In genomic region chr4:143399113-143399949, GRCh38 we compare ENCODE assay signal across 8 cellular contexts.
DNase-seq lines count a peak whose midpoint lies in the region; ATAC-seq, FAIRE-seq and TF ChIP-seq lines count a peak whose summit lies in the region.

No MANE protein-coding gene starts in this region.

- no peaks in the 10 kb centered on the region for H3K27me3 Mint-ChIP-seq in Calu3 (ENCODE audit: unreplicated experiment)
- H3K27me3 Mint-ChIP-seq in endothelial cell (ENCODE audit: unreplicated experiment), result peaks cover 3% of the 10 kb centered on the region

- H3K9me3 Mint-ChIP-seq in Calu3 (ENCODE audit: low read depth, unreplicated experiment) (no peaks in the 10 kb centered on the region), endothelial cell (ENCODE audit: unreplicated experiment) (no peaks in the 10 kb centered on the region)

- no TSS peak for BruUV-seq in Calu3 (replicated peaks; lab: Mats Ljungman, UMichigan)
- BruUV-seq in PC-3 (replicated peaks; lab: Mats Ljungman, UMichigan), result no TSS peak

- H3K9me3 ChIP-seq in PC-3 (ENCODE audit: low read length) (no peaks in the 10 kb centered on the region), osteoblast (ENCODE audit: low read depth, low read length) (no peaks in the 10 kb centered on the region)
- H3K9me3 ChIP-seq in effector memory CD4-positive, alpha-beta T cell (ENCODE audit: control insufficient read depth, low read length), result no peaks in the 10 kb centered on the region

- CTCF ChIA-PET in Calu3 (lab: Charles Lee) (no interaction called here), PC-3 (lab: Charles Lee) (no interaction called here)

- TF ChIP-seq CTCF in Calu3 (IDR thresholded peaks at IDR 0.05; ENCODE audit: unreplicated experiment) (peak; percentile 21), PC-3 (conservative IDR thresholded peaks at IDR 0.05; ENCODE audit: low read depth, low read length) (peak; percentile 92), endothelial cell (IDR thresholded peaks at IDR 0.05; ENCODE audit: unreplicated experiment) (peak; percentile 84), osteoblast (IDR thresholded peaks at IDR 0.05; ENCODE audit: extremely low read depth, low read depth, low read length) (peak; percentile 76)

- H4K20me1 ChIP-seq in PC-3 (ENCODE audit: low read length) (no peaks in the 10 kb centered on the region), osteoblast (ENCODE audit: insufficient read depth, low read length) (peaks cover 2% of the 10 kb centered on the region)

- H3K4me3 Mint-ChIP-seq in Calu3 (ENCODE audit: low read depth, unreplicated experiment), result no peak overlapping the region
- no peak overlapping the region for H3K4me3 Mint-ChIP-seq in endothelial cell (ENCODE audit: unreplicated experiment)

- ATAC-seq in HG03442 (IDR thresholded peaks at IDR 0.05; ENCODE audit: unreplicated experiment), result peak; percentile 68
- no peak for ATAC-seq in PC-3

- DNase-seq in Calu3, result peak; percentile 17
- no peak for DNase-seq in GM19239 (ENCODE audit: insufficient read length, low spot score)
- DNase-seq in PC-3, result peak; percentile 75
- no peak for DNase-seq in endothelial cell (ENCODE audit: low spot score)
- DNase-seq in osteoblast (ENCODE audit: insufficient read length, low spot score, missing footprints), result no peak
- DNase-seq in NCI-H1048 (lab: John Stamatoyannopoulos, UW), result no peak
- DNase-seq in effector memory CD4-positive, alpha-beta T cell, result no peak

- POLR2A ChIA-PET in PC-3 (lab: Charles Lee; ENCODE audit: unreplicated experiment), result no interaction called here

- H3K4me1 Mint-ChIP-seq in Calu3 (ENCODE audit: low read depth, unreplicated experiment), result peaks cover 10% of the 10 kb centered on the region
- H3K4me1 Mint-ChIP-seq in endothelial cell (ENCODE audit: unreplicated experiment), result peaks cover 58% of the 10 kb centered on the region

- H3K36me3 Mint-ChIP-seq in Calu3 (ENCODE audit: insufficient read depth, unreplicated experiment), result no peaks in the 10 kb centered on the region
- H3K36me3 Mint-ChIP-seq in endothelial cell (ENCODE audit: low read depth, unreplicated experiment), result peaks cover 11% of the 10 kb centered on the region

- FAIRE-seq in GM19239 (lab: Jason Lieb, UNC), result peak; percentile 90

- H3K4me3 ChIP-seq in PC-3 (ENCODE audit: low read length) (no peak overlapping the region), osteoblast (ENCODE audit: insufficient read depth, low read length) (no peak overlapping the region)
- H3K4me3 ChIP-seq in effector memory CD4-positive, alpha-beta T cell (ENCODE audit: insufficient read depth, low read depth, low read length, poor library complexity, severe bottlenecking), result no peak overlapping the region

- H3K4me2 ChIP-seq in PC-3 (ENCODE audit: low read length) (no peak overlapping the region), osteoblast (ENCODE audit: insufficient read depth, low read length) (no peak overlapping the region)

- H3K79me2 ChIP-seq in PC-3 (ENCODE audit: low read length) (no peaks in the 10 kb centered on the region), osteoblast (ENCODE audit: insufficient read depth, low read length) (peaks cover 6% of the 10 kb centered on the region)

- H3K27me3 ChIP-seq in PC-3 (ENCODE audit: low read length), result no peaks in the 10 kb centered on the region
- H3K27me3 ChIP-seq in osteoblast (ENCODE audit: insufficient read depth, low read length), result no peaks in the 10 kb centered on the region
- H3K27me3 ChIP-seq in effector memory CD4-positive, alpha-beta T cell (replicated peaks; ENCODE audit: control insufficient read depth, insufficient read depth, low read length, poor library complexity, severe bottlenecking), result no peaks in the 10 kb centered on the region

- H3K36me3 ChIP-seq in PC-3 (ENCODE audit: low read depth, low read length) (no peaks in the 10 kb centered on the region), osteoblast (ENCODE audit: insufficient read depth, low read length) (no peaks in the 10 kb centered on the region)
- no peaks in the 10 kb centered on the region for H3K36me3 ChIP-seq in effector memory CD4-positive, alpha-beta T cell (ENCODE audit: control insufficient read depth, insufficient read depth, low read length)

- intact Hi-C loops in Calu3 (cut with micrococcal nuclease; ENCODE audit: unreplicated experiment) (loop anchor here (5.0 kb wide), 2 partner anchors 62 to 83 kb away; partner anchors contain the start of gene GAB1), PC-3 (cut with micrococcal nuclease) (loop anchor here (2.0 kb wide), 2 partner anchors 63 to 83 kb away; partner anchors contain the start of gene GAB1)

- H3F3A ChIP-seq in PC-3 (ENCODE audit: low read length, unreplicated experiment), result no peaks in the 10 kb centered on the region

- no peak overlapping the region for H3K27ac Mint-ChIP-seq in Calu3 (ENCODE audit: unreplicated experiment)
- no peak overlapping the region for H3K27ac Mint-ChIP-seq in endothelial cell (ENCODE audit: unreplicated experiment)

- no peak overlapping the region for H3K9ac ChIP-seq in PC-3 (ENCODE audit: low read length)

- H2AFZ ChIP-seq in PC-3 (ENCODE audit: low read length) (no peak overlapping the region), osteoblast (ENCODE audit: low read length) (no peak overlapping the region)

- H3K9me2 ChIP-seq in PC-3 (replicated peaks; ENCODE audit: low read length), result no peaks in the 10 kb centered on the region

- peaks cover 16% of the 10 kb centered on the region for H3K4me1 ChIP-seq in PC-3 (ENCODE audit: insufficient read depth, low read length)
- peaks cover 20% of the 10 kb centered on the region for H3K4me1 ChIP-seq in osteoblast (ENCODE audit: insufficient read depth, low read length)
- no peaks in the 10 kb centered on the region for H3K4me1 ChIP-seq in effector memory CD4-positive, alpha-beta T cell (ENCODE audit: control insufficient read depth, insufficient read depth, low read length, poor library complexity, severe bottlenecking)

- H3K27ac ChIP-seq in PC-3 (ENCODE audit: low read length), result no peak overlapping the region
- no peak overlapping the region for H3K27ac ChIP-seq in osteoblast (ENCODE audit: low read depth, low read length)
- H3K27ac ChIP-seq in effector memory CD4-positive, alpha-beta T cell (ENCODE audit: insufficient read depth, low read length, poor library complexity, severe bottlenecking), result no peak overlapping the region

Comparison
In these comparisons a context has a peak if more than half of its experiments do, and no peak if none do; other contexts are left out.
1. DNase-seq: peak in Calu3 (single experiment) and PC-3 (single experiment); none in GM19239 (single experiment), endothelial cell (single experiment), osteoblast (single experiment), NCI-H1048 (single experiment) and effector memory CD4-positive, alpha-beta T cell (0 of 3).
2. CTCF ChIP-seq: peak in every context shown above with its lines; median percentile 92 in PC-3; 84 in endothelial cell; 76 in osteoblast; 21 in Calu3.